In the genomic region with DNA sequence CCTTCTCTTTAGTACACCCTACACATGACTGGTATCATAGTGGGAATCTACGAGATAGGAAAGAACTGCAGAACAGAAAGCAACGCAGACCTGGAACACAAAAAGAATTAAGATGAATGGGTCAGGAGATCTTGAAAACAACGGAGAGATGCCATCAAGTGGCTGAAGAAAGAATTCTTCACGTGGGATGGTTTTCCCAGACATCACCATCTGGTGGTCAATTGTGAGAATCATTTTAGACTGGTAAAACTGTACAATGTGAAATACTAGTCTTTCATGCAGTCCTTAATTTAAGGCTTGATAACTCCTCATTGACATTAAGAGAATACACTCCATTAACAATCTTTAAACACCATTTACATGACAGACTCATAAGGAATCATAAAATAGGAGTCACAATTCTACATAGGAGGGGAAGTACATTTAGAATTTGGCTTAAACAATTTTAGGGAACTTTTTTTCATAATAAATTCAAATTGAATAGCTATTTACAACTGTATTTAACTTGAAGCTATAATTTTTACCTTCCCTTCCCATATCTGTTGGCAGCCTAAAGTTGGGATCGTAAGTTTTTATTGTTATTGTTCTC, we compare ENCODE assay signal across 8 cellular contexts.
DNase-seq lines count a peak whose midpoint lies in the region; ATAC-seq, FAIRE-seq and TF ChIP-seq lines count a peak whose summit lies in the region.

No MANE protein-coding gene starts in this region.

- RAD21 ChIA-PET in GM12878 (lab: Charles Lee; ENCODE audit: unreplicated experiment): interaction anchor here (1.0 kb wide), 1 partner anchor 328 kb away, joined by 3 read pairs; no protein-coding TSS in a partner anchor

- ATAC-seq in GM18502 (IDR thresholded peaks at IDR 0.05; ENCODE audit: poor library complexity, unreplicated experiment): peak; percentile 94
- ATAC-seq in HG02938 (IDR thresholded peaks at IDR 0.05; ENCODE audit: unreplicated experiment): peak; percentile 85
- peak; percentile 87 for ATAC-seq in GM12878

- H3K27me3 ChIP-seq in GM12878 (replicated peaks in 1 of 2; ENCODE audit: control insufficient read depth in 2 of 2, insufficient read depth in 2 of 2, low read length in 1 of 2) (no peaks in the 10 kb centered on the region), testis (no peaks in the 10 kb centered on the region)

- SMC1A ChIA-PET in GM12878 (lab: Charles Lee; ENCODE audit: uncharacterized antibody, unreplicated experiment): interaction anchor here (0.5 to 3.8 kb wide), 5 partner anchors 9 to 610 kb away, joined by 3 to 11 read pairs (median 3); no protein-coding TSS in a partner anchor

- no peaks in the 10 kb centered on the region for H3K79me2 ChIP-seq in GM12878 (ENCODE audit: control insufficient read depth, insufficient read depth, low read length)

- TF ChIP-seq CTCF in GM12878 (IDR thresholded peaks at IDR 0.05 in 2 of 3, conservative IDR thresholded peaks at IDR 0.05 in 1 of 3; ENCODE audit: control insufficient read depth in 2 of 3, extremely low read depth in 1 of 3, insufficient read depth in 1 of 3, low read depth in 3 of 3, low read length in 3 of 3) (peak; percentile 46 to 71 (median 63); a peak in 5 of 6 replicates), testis (IDR thresholded peaks at IDR 0.05) (peak; percentile 69 to 89 (median 88))

- FAIRE-seq in GM12878 (lab: Jason Lieb, UNC): peak; percentile 27

- no peak overlapping the region for H2AFZ ChIP-seq in GM12878 (ENCODE audit: control insufficient read depth, low read depth, low read length)

- intact Hi-C loops in GM12878 (cut with micrococcal nuclease; ENCODE audit: unreplicated experiment): loop anchor here (1.0 to 2.0 kb wide), 2 partner anchors 325 to 610 kb away; no protein-coding TSS in a partner anchor
- intact Hi-C loops in testis (cut with DNase I; ENCODE audit: low total_unique reads): loop anchor here (10.0 kb wide), 1 partner anchor 605 kb away; no protein-coding TSS in a partner anchor

- H3K36me3 ChIP-seq in GM12878 (ENCODE audit: control insufficient read depth in 2 of 2, insufficient read depth in 2 of 2, low read length in 1 of 2) (no peaks in the 10 kb centered on the region), testis (ENCODE audit: low read depth, missing control alignments) (no peaks in the 10 kb centered on the region)

- POLR2A ChIA-PET in GM12878 (lab: Charles Lee): no interaction called here

- H3K9me3 ChIP-seq in GM12878 (replicated peaks; ENCODE audit: control insufficient read depth, insufficient read depth, low read length): no peaks in the 10 kb centered on the region
- H3K9me3 ChIP-seq in testis: no peaks in the 10 kb centered on the region

- CTCF ChIA-PET in GM12878 (lab: Yijun Ruan, JAX): interaction anchor here (0.7 to 4.5 kb wide), 7 partner anchors 9 to 608 kb away, joined by 3 to 46 read pairs (median 3); no protein-coding TSS in a partner anchor

- H3K27ac ChIP-seq in GM12878 (ENCODE audit: control insufficient read depth, insufficient read depth): no peak overlapping the region
- H3K27ac ChIP-seq in testis: no peak overlapping the region

- no peak for TF ChIP-seq EP300 in GM12878 (IDR thresholded peaks at IDR 0.05; ENCODE audit: borderline replicate concordance in 1 of 2, control insufficient read depth in 1 of 2, low read depth in 2 of 2, low read length in 2 of 2)

- H3K4me2 ChIP-seq in GM12878 (ENCODE audit: control insufficient read depth, insufficient read depth): no peak overlapping the region

- in situ Hi-C loops in ACHN (cut with HindIII; ENCODE audit: low pct_ligation_motif_present, low pct_unique_long_range_greater_than_20kb, low sequenced_read_pairs): no loop called here
- in situ Hi-C loops in GM12878 (cut with MboI): loop anchor here (10.0 kb wide), 1 partner anchor 605 kb away; no protein-coding TSS in a partner anchor

- no TSS peak for BruUV-seq in GM12878 (replicated peaks; lab: Mats Ljungman, UMichigan)

- 9% methylated on average over 5 of the region's 5 CpGs for WGBS in GM12878 (ENCODE audit: insufficient coverage, insufficient replicate concordance, low lambda C conversion rate, missing lambda C conversion rate)
- WGBS in testis, 2 donors: 18 to 23% methylated on average over 5 of the region's 5 CpGs

- H3K4me3 ChIP-seq in GM12878 (no peak overlapping the region), testis (no peak overlapping the region)

- TF ChIP-seq RAD21 in GM12878 (IDR thresholded peaks at IDR 0.05; ENCODE audit: insufficient read depth, low read depth, low read length): peak; percentile 49

- DNase-seq in ACHN (peak; percentile 62), NCI-H345 treated with DMSO at 0.1 percent for 48 hours (lab: John Stamatoyannopoulos, UW; ENCODE audit: unreplicated experiment) (peak; percentile 18), GM12878 (ENCODE audit: low read depth, low spot score) (no peak), iPS-NIHi7 (ENCODE audit: extremely low spot score) (peak; percentile 59), testis (peak; percentile 46), DMS79 (lab: John Stamatoyannopoulos, UW) (no peak)

- H3K9ac ChIP-seq in GM12878 (ENCODE audit: control insufficient read depth, insufficient read depth, low read length): no peak overlapping the region

- no peaks in the 10 kb centered on the region for H4K20me1 ChIP-seq in GM12878 (ENCODE audit: control insufficient read depth, insufficient read depth)

- TF ChIP-seq POLR2A in GM12878 (IDR thresholded peaks at IDR 0.05; ENCODE audit: low read depth, low read length) (no peak), testis (IDR thresholded peaks at IDR 0.05) (no peak)

- H3K4me1 ChIP-seq in GM12878 (ENCODE audit: control insufficient read depth, insufficient read depth, low read length): no peaks in the 10 kb centered on the region
- no peaks in the 10 kb centered on the region for H3K4me1 ChIP-seq in testis

TF ChIP-seq in GM12878, 131 proteins besides CTCF, POLR2A, EP300 and RAD21:
- peak; percentile 56; the same call in 1 of the 2 replicates for TF ChIP-seq SMC3 (IDR thresholded peaks at IDR 0.05; ENCODE audit: borderline replicate concordance, low read length)
- TF ChIP-seq, protein P1, sequence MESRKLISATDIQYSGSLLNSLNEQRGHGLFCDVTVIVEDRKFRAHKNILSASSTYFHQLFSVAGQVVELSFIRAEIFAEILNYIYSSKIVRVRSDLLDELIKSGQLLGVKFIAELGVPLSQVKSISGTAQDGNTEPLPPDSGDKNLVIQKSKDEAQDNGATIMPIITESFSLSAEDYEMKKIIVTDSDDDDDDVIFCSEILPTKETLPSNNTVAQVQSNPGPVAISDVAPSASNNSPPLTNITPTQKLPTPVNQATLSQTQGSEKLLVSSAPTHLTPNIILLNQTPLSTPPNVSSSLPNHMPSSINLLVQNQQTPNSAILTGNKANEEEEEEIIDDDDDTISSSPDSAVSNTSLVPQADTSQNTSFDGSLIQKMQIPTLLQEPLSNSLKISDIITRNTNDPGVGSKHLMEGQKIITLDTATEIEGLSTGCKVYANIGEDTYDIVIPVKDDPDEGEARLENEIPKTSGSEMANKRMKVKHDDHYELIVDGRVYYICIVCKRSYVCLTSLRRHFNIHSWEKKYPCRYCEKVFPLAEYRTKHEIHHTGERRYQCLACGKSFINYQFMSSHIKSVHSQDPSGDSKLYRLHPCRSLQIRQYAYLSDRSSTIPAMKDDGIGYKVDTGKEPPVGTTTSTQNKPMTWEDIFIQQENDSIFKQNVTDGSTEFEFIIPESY (IDR thresholded peaks at IDR 0.05): no peak
- no peak for TF ChIP-seq SIX5 (IDR thresholded peaks at IDR 0.05; ENCODE audit: low read depth, low read length, severe bottlenecking)

Comparison
In these comparisons a context has a peak if more than half of its experiments do, and no peak if none do; other contexts are left out.
1. DNase-seq: peak in ACHN (single experiment), NCI-H345 treated with DMSO at 0.1 percent for 48 hours (single experiment), iPS-NIHi7 (single experiment) and testis (single experiment); none in GM12878 (single experiment) and DMS79 (single experiment).
2. Peak in every context shown above with its lines, with median percentiles within 50 percentile points of each other: ATAC-seq.